In the genomic region with DNA sequence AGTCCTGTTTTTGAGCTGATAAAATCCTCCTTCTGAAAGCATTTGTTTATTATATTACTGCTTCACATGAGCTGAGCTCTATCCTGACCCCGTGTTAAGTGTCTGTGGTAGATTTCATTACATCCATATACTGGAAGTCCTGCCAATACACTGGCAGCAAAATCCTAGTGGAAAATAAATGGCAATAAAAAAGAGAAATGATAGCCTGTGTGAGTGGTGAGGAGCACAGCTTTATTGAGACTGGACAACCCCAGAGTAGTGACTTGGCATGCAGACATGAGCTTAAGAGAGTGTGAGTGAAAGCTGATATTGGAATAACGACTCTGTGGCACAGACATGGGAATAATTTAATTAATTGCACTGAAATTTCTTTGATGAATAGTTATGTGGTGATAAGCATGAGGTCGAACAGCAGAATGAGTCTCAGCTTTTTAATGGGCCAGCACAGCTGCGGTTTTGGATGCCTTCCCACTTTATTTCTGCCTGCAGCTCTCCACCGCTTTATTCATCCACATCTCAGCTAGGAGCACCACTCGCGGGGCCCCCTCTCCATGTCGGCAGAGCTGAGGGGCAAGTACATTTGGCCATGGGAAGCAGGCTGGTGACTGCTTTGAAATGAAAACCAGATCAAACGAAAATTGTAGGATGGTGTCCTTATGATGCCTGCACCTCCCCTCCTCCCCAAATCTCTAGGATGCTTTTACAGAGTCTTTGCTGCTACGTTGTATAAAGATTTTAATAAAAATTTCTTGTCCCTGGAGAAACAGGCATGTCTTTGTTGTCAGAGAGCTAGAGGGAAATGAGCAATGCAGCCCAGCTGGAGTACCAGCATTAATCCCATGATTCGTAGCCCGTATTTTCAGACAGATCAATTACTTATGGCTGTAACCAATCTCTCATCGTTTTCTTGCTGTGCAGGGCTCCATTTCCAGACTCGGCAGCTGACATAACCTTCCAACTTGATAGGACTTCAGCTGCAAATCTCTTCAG, we compare ENCODE assay signal across 10 cellular contexts.
DNase-seq lines count a peak whose midpoint lies in the region; ATAC-seq, FAIRE-seq and TF ChIP-seq lines count a peak whose summit lies in the region.
"Had no signal": no experiment of that assay in that cellular context is flagged by ENCODE, and none has a peak within 500 bp of the region (broad histone marks: within the 10 kb centered on the region; RNA-seq: fewer than 3 reads in every experiment).

No MANE protein-coding gene starts in this region.

- WGBS in suprapubic skin: 65% methylated on average over 14 of the region's 14 CpGs

- ATAC-seq in GM19328 (IDR thresholded peaks at IDR 0.05; ENCODE audit: unreplicated experiment): no peak
- ATAC-seq: WTC11 had no signal

- no peak for TF ChIP-seq EP300 in suprapubic skin (IDR thresholded peaks at IDR 0.05)

- H3K27me3 ChIP-seq in suprapubic skin: no peaks in the 10 kb centered on the region
- H3K27me3 ChIP-seq: adrenal gland had no signal

- H3K36me3 ChIP-seq in kidney (ENCODE audit: control insufficient read depth in 1 of 2, insufficient read depth in 2 of 2, low read length in 2 of 2) (no peaks in the 10 kb centered on the region), suprapubic skin (no peaks in the 10 kb centered on the region)
- H3K36me3 ChIP-seq: adrenal gland had no signal

- H3K4me3 ChIP-seq in kidney (ENCODE audit: low read length in 2 of 2): no peak overlapping the region
- H3K4me3 ChIP-seq in suprapubic skin: no peak overlapping the region
- H3K4me3 ChIP-seq: adrenal gland had no signal

- DNase-seq in AG08395 (ENCODE audit: low spot score) (peak; percentile 79), NCI-H1105 treated with DMSO at 0.1 percent for 48 hours (lab: John Stamatoyannopoulos, UW) (peak; percentile 99), T1000 (lab: John Stamatoyannopoulos, UW) (peak; percentile 6), kidney (peak; percentile 68), suprapubic skin (ENCODE audit: low spot score in 2 of 2) (no peak)
- no peak for DNase-seq in activated CD4-positive, alpha-beta T cell treated with anti-CD3 and anti-CD28 coated beads for 4 hours
- DNase-seq in effector CD8-positive, alpha-beta T cell (lab: John Stamatoyannopoulos, UW): no peak

- no peak overlapping the region for H3K9ac ChIP-seq in kidney (ENCODE audit: low read length in 2 of 2)

- no peak overlapping the region for H3K27ac ChIP-seq in kidney (ENCODE audit: low read depth in 2 of 2, low read length in 2 of 2)
- no peak overlapping the region for H3K27ac ChIP-seq in suprapubic skin
- H3K27ac ChIP-seq: adrenal gland had no signal

- TF ChIP-seq CTCF in kidney (IDR thresholded peaks at IDR 0.05; ENCODE audit: borderline replicate concordance, extremely low read depth, insufficient read depth): no peak
- no peak for TF ChIP-seq CTCF in suprapubic skin (IDR thresholded peaks at IDR 0.05)

- no peaks in the 10 kb centered on the region for H3K9me3 ChIP-seq in kidney (ENCODE audit: control insufficient read depth in 1 of 2, low read length in 2 of 2)
- H3K9me3 ChIP-seq in suprapubic skin: no peaks in the 10 kb centered on the region
- H3K9me3 ChIP-seq: adrenal gland had no signal

- peaks cover under 1 to 4% of the 10 kb centered on the region in 2 donors for H3K4me1 ChIP-seq in kidney (ENCODE audit: control insufficient read depth in 1 of 2, insufficient read depth in 1 of 2, low read depth in 1 of 2, low read length in 2 of 2)
- H3K4me1 ChIP-seq in suprapubic skin: peaks cover 8% of the 10 kb centered on the region

- no peak for FAIRE-seq in kidney (lab: Jason Lieb, UNC)

- intact Hi-C loops in kidney (cut with DNase I): no loop called here

- no peak for TF ChIP-seq POLR2A in suprapubic skin (IDR thresholded peaks at IDR 0.05)

Comparison
In these comparisons a context has a peak if more than half of its experiments do, and no peak if none do; other contexts are left out.
1. DNase-seq: peak in AG08395 (single experiment), NCI-H1105 treated with DMSO at 0.1 percent for 48 hours (single experiment), T1000 (single experiment) and kidney (single experiment); none in activated CD4-positive, alpha-beta T cell treated with anti-CD3 and anti-CD28 coated beads for 4 hours (0 of 2), suprapubic skin (0 of 2) and effector CD8-positive, alpha-beta T cell (single experiment).